In the genomic region with DNA sequence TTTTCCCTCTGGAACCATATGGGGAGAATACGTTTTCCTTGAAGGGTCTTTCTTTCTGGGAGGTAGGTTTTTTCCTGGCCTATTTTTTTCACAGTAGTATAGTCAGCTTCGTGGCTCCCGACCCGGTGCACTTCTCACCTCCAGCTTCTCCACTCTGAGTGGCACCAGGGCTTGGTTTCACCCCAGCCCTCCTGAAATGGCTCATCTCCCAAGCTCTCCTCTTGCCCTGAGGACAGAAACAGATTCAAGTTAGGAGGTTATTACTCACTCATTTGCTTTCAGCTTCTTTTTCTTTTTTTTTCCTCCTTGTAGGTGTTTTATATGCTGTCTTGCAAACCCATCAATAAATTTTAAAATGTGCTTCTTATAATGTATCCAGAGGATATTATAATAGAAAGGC, we compare ENCODE assay signal across 21 cellular contexts.
DNase-seq lines count a peak whose midpoint lies in the region; ATAC-seq and TF ChIP-seq lines count a peak whose summit lies in the region.
"Had no signal": no experiment of that assay in that cellular context is flagged by ENCODE, and none has a peak within 500 bp of the region (broad histone marks: within the 10 kb centered on the region; RNA-seq: fewer than 3 reads in every experiment).

No MANE protein-coding gene starts in this region.

- H3K36me3 Mint-ChIP-seq in HFFc6 (ENCODE audit: low read depth) (peaks cover 12% of the 10 kb centered on the region), nephron progenitor cell (ENCODE audit: low read depth) (peaks cover 20% of the 10 kb centered on the region)
- H3K36me3 Mint-ChIP-seq: IgD-negative memory B cell had no signal

- no peak for ATAC-seq in HG03521 (IDR thresholded peaks at IDR 0.05; ENCODE audit: unreplicated experiment)
- ATAC-seq: Panc1 had no signal

- no peaks in the 10 kb centered on the region for H3K4me1 ChIP-seq in prostate gland (replicated peaks)
- no peaks in the 10 kb centered on the region for H3K4me1 ChIP-seq in sigmoid colon
- H3K4me1 ChIP-seq: BE2C had no signal

- CTCF ChIA-PET in RWPE1 (lab: Yijun Ruan, JAX): interaction anchor here (0.6 kb wide), 1 partner anchor 43 kb away, joined by 3 read pairs; no protein-coding TSS in a partner anchor

- H3K27ac Mint-ChIP-seq in HFFc6 (no peak overlapping the region), nephron progenitor cell (peak overlapping the region; percentile 55)
- H3K27ac Mint-ChIP-seq: IgD-negative memory B cell had no signal

- no peaks in the 10 kb centered on the region for H3K9me3 ChIP-seq in prostate gland
- peaks cover 0 to 6% (median 4%) of the 10 kb centered on the region in 4 donors for H3K9me3 ChIP-seq in sigmoid colon
- H3K9me3 ChIP-seq: BE2C had no signal

- 43% methylated on average over 4 of the region's 4 CpGs for WGBS in prostate gland
- 67 to 70% methylated on average over 4 of the region's 4 CpGs for WGBS in sigmoid colon, 2 donors

- no peak overlapping the region for H3K4me3 ChIP-seq in epithelial cell of esophagus (ENCODE audit: low read length)
- no peak overlapping the region for H3K4me3 ChIP-seq in prostate gland
- no peak overlapping the region for H3K4me3 ChIP-seq in sigmoid colon
- H3K4me3 ChIP-seq: MG63 had no signal

- H3K9me3 Mint-ChIP-seq in HFFc6: peaks cover 19% of the 10 kb centered on the region
- H3K9me3 Mint-ChIP-seq in nephron progenitor cell: peaks cover 21% of the 10 kb centered on the region

- TF ChIP-seq CTCF in HFFc6 (IDR thresholded peaks at IDR 0.05): no peak
- TF ChIP-seq CTCF in RWPE1 (conservative IDR thresholded peaks at IDR 0.05; ENCODE audit: low read depth): no peak
- no peak for TF ChIP-seq CTCF in epithelial cell of esophagus (IDR thresholded peaks at IDR 0.05; ENCODE audit: insufficient read depth, low read depth, low read length, missing control alignments)
- no peak for TF ChIP-seq CTCF in nephron progenitor cell (IDR thresholded peaks at IDR 0.05)
- TF ChIP-seq CTCF in prostate gland (IDR thresholded peaks at IDR 0.05): no peak
- TF ChIP-seq CTCF in sigmoid colon (IDR thresholded peaks at IDR 0.05): no peak

- no peak for TF ChIP-seq POLR2A in prostate gland (IDR thresholded peaks at IDR 0.05)
- no peak for TF ChIP-seq POLR2A in sigmoid colon (IDR thresholded peaks at IDR 0.05)

- H3K36me3 ChIP-seq in prostate gland (no peaks in the 10 kb centered on the region), sigmoid colon (no peaks in the 10 kb centered on the region)
- H3K36me3 ChIP-seq: BE2C, MG63 had no signal

- intact Hi-C loops in prostate gland (cut with DNase I): no loop called here
- intact Hi-C loops in sigmoid colon (cut with DNase I): no loop called here

- no peaks in the 10 kb centered on the region for H3K27me3 ChIP-seq in prostate gland (replicated peaks; ENCODE audit: insufficient read depth)
- no peaks in the 10 kb centered on the region for H3K27me3 ChIP-seq in sigmoid colon
- H3K27me3 ChIP-seq: BE2C, MG63 had no signal

- H3K4me3 Mint-ChIP-seq in HFFc6: no peak overlapping the region
- H3K4me3 Mint-ChIP-seq in nephron progenitor cell: no peak overlapping the region
- H3K4me3 Mint-ChIP-seq: IgD-negative memory B cell had no signal

- H3K27ac ChIP-seq in RWPE1 (no peak overlapping the region), prostate gland (no peak overlapping the region), sigmoid colon (no peak overlapping the region)

- DNase-seq in HFFc6 (peak; percentile 45), RWPE1 (ENCODE audit: low spot score) (peak; percentile 31), epithelial cell of esophagus (ENCODE audit: low read depth) (peak; percentile 90), nephron progenitor cell (no peak), prostate gland (ENCODE audit: low spot score) (no peak), sigmoid colon (no peak)
- DNase-seq: BE2C; DMS53; Karpas-422; MG63; NCI-H1092; NCI-H1436 treated with DMSO at 0.1 percent for 48 hours; NCI-H1930; NCI-H2227 treated with DMSO at 0.1 percent for 48 hours; NCI-H510A treated with DMSO at 0.1 percent for 48 hours; NCI-H748 treated with DMSO at 0.1 percent for 48 hours; NK-92 treated with Interleukin-12 subunit alpha and Interleukin-12 subunit beta, amount 100 ng/mL, for 24 hours; Right ventricle myocardium superior had no signal

- POLR2A ChIA-PET in RWPE1 (lab: Yijun Ruan, JAX; ENCODE audit: low non-redundant PET): no interaction called here

- no peak for TF ChIP-seq EP300 in sigmoid colon (IDR thresholded peaks at IDR 0.05)

- H3K27me3 Mint-ChIP-seq in HFFc6 (ENCODE audit: insufficient read depth) (peaks cover 4% of the 10 kb centered on the region), nephron progenitor cell (ENCODE audit: low read depth, poor library complexity) (no peaks in the 10 kb centered on the region)

- peaks cover 12% of the 10 kb centered on the region; the same call in 1 of the 2 replicates for H3K4me1 Mint-ChIP-seq in HFFc6 (ENCODE audit: low read depth)
- H3K4me1 Mint-ChIP-seq in nephron progenitor cell: peaks cover 30% of the 10 kb centered on the region
- H3K4me1 Mint-ChIP-seq: IgD-negative memory B cell had no signal

Comparison
In these comparisons a context has a peak if more than half of its experiments do, and no peak if none do; other contexts are left out.
1. DNase-seq: peak in HFFc6 (single experiment), RWPE1 (single experiment) and epithelial cell of esophagus (single experiment); none in nephron progenitor cell (single experiment), prostate gland (single experiment) and sigmoid colon (single experiment).